ENCODE assay signal across 16 cellular contexts in genomic region chr3:182785756-182786155, GRCh38. TPM values are rescaled to one million over a fixed set of nuclear protein-coding genes. Genes with fewer than 3 reads are reported as not detected.
DNase-seq lines count a peak whose midpoint lies in the region; ATAC-seq lines count a peak whose summit lies in the region.
"Had no signal": no experiment of that assay in that cellular context is flagged by ENCODE, and none has a peak within 500 bp of the region (broad histone marks: within the 10 kb centered on the region; RNA-seq: fewer than 3 reads in every experiment).

No MANE protein-coding gene starts in this region.

- no peak overlapping the region for H2AK5ac ChIP-seq in mesenchymal stem cell (ENCODE audit: low read length, severe bottlenecking)

- H3K14ac ChIP-seq in mesenchymal stem cell (ENCODE audit: low read length in 2 of 2) = no peak overlapping the region

- H3K9me3 ChIP-seq in mesenchymal stem cell (ENCODE audit: control insufficient read depth, low read length) = no peaks in the 10 kb centered on the region
- H3K9me3 ChIP-seq: A549; BLaER1 treated with 17β-estradiol and CSF1 and Interleukin-3, amounts not matched to agents 10 nM and 100 nM; Caco-2 had no signal

- H3K36me3 ChIP-seq in mesenchymal stem cell (ENCODE audit: control insufficient read depth in 1 of 2, insufficient read depth in 2 of 2, low read depth in 1 of 2, low read length in 2 of 2) = no peaks in the 10 kb centered on the region
- H3K36me3 ChIP-seq: BLaER1 treated with 17β-estradiol and CSF1 and Interleukin-3, amounts not matched to agents 10 nM and 100 nM had no signal

- no peak overlapping the region for H3K23ac ChIP-seq in mesenchymal stem cell (ENCODE audit: low read length in 2 of 2)

- H3K4me2 ChIP-seq in mesenchymal stem cell (ENCODE audit: low read length, poor library complexity, severe bottlenecking) = no peak overlapping the region
- H3K4me2 ChIP-seq: A549; BLaER1 treated with 17β-estradiol and CSF1 and Interleukin-3, amounts not matched to agents 10 nM and 100 nM had no signal

- no peak overlapping the region for H2BK15ac ChIP-seq in mesenchymal stem cell (ENCODE audit: low read depth, poor library complexity, severe bottlenecking)

- intact Hi-C loops in left colon (cut with DNase I, micrococcal nuclease) = no loop called here

- peak; percentile 31 for ATAC-seq in left colon
- ATAC-seq: A549; CD8-positive, alpha-beta T cell had no signal

- H3K4ac ChIP-seq in mesenchymal stem cell (ENCODE audit: low read depth in 1 of 2, low read length in 2 of 2) = no peak overlapping the region

- no peak overlapping the region for H3K18ac ChIP-seq in mesenchymal stem cell (ENCODE audit: low read depth in 1 of 2, low read length in 2 of 2)

- H2BK120ac ChIP-seq in mesenchymal stem cell (ENCODE audit: low read depth, low read length) = no peak overlapping the region

- no peaks in the 10 kb centered on the region for H3K4me1 ChIP-seq in mesenchymal stem cell (ENCODE audit: control insufficient read depth, insufficient read depth, low read depth, low read length)
- H3K4me1 ChIP-seq: A549, Caco-2 had no signal

- H3K79me1 ChIP-seq in mesenchymal stem cell (replicated peaks; ENCODE audit: low read length, poor library complexity, severe bottlenecking) = no peaks in the 10 kb centered on the region

- no peak overlapping the region for H2AFZ ChIP-seq in mesenchymal stem cell (ENCODE audit: low read depth, low read length)

- H2BK12ac ChIP-seq in mesenchymal stem cell (ENCODE audit: low read length in 2 of 2) = no peak overlapping the region

- H4K8ac ChIP-seq in mesenchymal stem cell (ENCODE audit: low read length) = no peak overlapping the region

- H3K9ac ChIP-seq in mesenchymal stem cell (ENCODE audit: low read length) = no peak overlapping the region
- H3K9ac ChIP-seq: BLaER1 treated with 17β-estradiol and CSF1 and Interleukin-3, amounts not matched to agents 10 nM and 100 nM had no signal

- H3K27ac ChIP-seq in mesenchymal stem cell (ENCODE audit: low read length, poor library complexity, severe bottlenecking) = no peak overlapping the region
- H3K27ac ChIP-seq: 22Rv1; A549; BLaER1 treated with 17β-estradiol and CSF1 and Interleukin-3, amounts not matched to agents 10 nM and 100 nM; C4-2B had no signal

- no peak overlapping the region for H4K91ac ChIP-seq in mesenchymal stem cell (ENCODE audit: low read length)

- H3K27me3 ChIP-seq in mesenchymal stem cell (ENCODE audit: control insufficient read depth in 1 of 2, insufficient read depth in 1 of 2, low read length in 2 of 2) = peaks cover 0 to 25% of the 10 kb centered on the region in 2 experiments
- H3K27me3 ChIP-seq: BLaER1 treated with 17β-estradiol and CSF1 and Interleukin-3, amounts not matched to agents 10 nM and 100 nM had no signal

- DNase-seq in DMS53 (lab: John Stamatoyannopoulos, UW) (peak; percentile 30), LHCN-M2 (ENCODE audit: low read depth) (peak; percentile 50), left colon (no peak), pons (ENCODE audit: low spot score) (no peak), mesenchymal stem cell (no peak), NCI-H1694 treated with DMSO at 0.1 percent for 48 hours (lab: John Stamatoyannopoulos, UW) (no peak)
- DNase-seq: Caco-2; Calu3; CD4-positive, alpha-beta T cell; CD8-positive, alpha-beta T cell; DMS79 treated with DMSO at 0.1 percent for 48 hours; GF-D8 had no signal

- H2BK5ac ChIP-seq in mesenchymal stem cell (ENCODE audit: low read depth, low read length, poor library complexity, severe bottlenecking) = no peak overlapping the region

- H3K4me3 ChIP-seq in mesenchymal stem cell (ENCODE audit: insufficient read depth in 1 of 2, low read depth in 1 of 2, low read length in 2 of 2) = no peak overlapping the region
- H3K4me3 ChIP-seq: A549; BLaER1 treated with 17β-estradiol and CSF1 and Interleukin-3, amounts not matched to agents 10 nM and 100 nM had no signal

RNA-seq across cellular contexts. Expression of gene ATP11B, which starts 7.5 kb away (rescaled TPM):
- 47.2 and 47.3 TPM in 2 replicates for total RNA-seq in LHCN-M2 (2014; rRNA removed)
- 9.8 TPM for polyA plus RNA-seq in LHCN-M2 (2012)
- 100 to 1,000 TPM; 114 to 121 TPM for total RNA-seq in left colon
- polyA plus RNA-seq in mesenchymal stem cell (2013, experiment 1 of 2) = 25.9 TPM
- 26.6 TPM for polyA plus RNA-seq in mesenchymal stem cell (2013, experiment 2 of 2)

Comparison
In these comparisons a context has a peak if more than half of its experiments do, and no peak if none do; other contexts are left out.
1. DNase-seq: peak in DMS53 (single experiment) and LHCN-M2 (single experiment); none in left colon (0 of 2), pons (single experiment), mesenchymal stem cell (single experiment) and NCI-H1694 treated with DMSO at 0.1 percent for 48 hours (single experiment).